Comparison of ENCODE assay signal across 13 cellular contexts in the genomic region with DNA sequence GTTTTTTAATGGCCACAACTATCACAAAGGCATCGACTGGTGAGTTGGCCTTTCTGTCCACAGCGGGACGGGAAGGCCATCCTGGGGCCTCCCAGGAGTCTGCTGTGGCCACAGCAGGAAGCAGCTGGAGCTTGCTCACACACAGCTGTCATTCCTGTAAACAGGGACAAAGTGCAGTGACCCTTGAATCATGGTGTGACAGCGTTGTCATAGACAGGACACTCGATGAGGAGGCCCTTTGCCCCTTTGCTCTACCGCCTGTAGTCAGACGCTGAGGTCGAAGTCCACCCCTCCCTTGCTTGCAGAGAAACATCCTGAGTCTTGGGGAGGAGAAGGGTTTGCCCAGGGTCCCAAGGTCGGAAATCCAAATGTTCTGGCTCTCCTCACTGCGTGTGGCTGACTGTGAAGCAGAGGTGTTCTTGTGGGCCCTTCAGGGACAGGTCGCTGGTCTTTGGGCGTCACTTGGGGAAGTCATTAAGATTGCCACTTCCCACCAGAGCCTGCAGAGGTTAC. TPM values are rescaled to one million over a fixed set of nuclear protein-coding genes. Genes with fewer than 3 reads are reported as not detected.
A peak's percentile ranks its signal among the peaks of the same experiment; 100 is the strongest.
DNase-seq lines count a peak whose midpoint lies in the region; ATAC-seq and TF ChIP-seq lines count a peak whose summit lies in the region.
"Had no signal": no experiment of that assay in that cellular context is flagged by ENCODE, and none has a peak within 500 bp of the region (broad histone marks: within the 10 kb centered on the region; RNA-seq: fewer than 3 reads in every experiment).

No MANE protein-coding gene starts in this region.

- H3K36me3 ChIP-seq in heart left ventricle: peaks cover 2 to 94% (median 88%) of the 10 kb centered on the region in 9 donors
- H3K36me3 ChIP-seq in right atrium auricular region: peaks cover 76% of the 10 kb centered on the region
- peaks cover 19 to 54% of the 10 kb centered on the region in 2 donors for H3K36me3 ChIP-seq in esophagus (ENCODE audit: control insufficient read depth in 2 of 2, insufficient read depth in 2 of 2, low read length in 1 of 2)
- H3K36me3 ChIP-seq in neural progenitor cell: no peaks in the 10 kb centered on the region
- H3K36me3 ChIP-seq in upper lobe of right lung: peaks cover 71% of the 10 kb centered on the region

- no peak overlapping the region for H2AFZ ChIP-seq in neural progenitor cell (replicated peaks)

- H3K4me1 ChIP-seq in heart left ventricle (peaks cover 0 to 51% (median 21%) of the 10 kb centered on the region in 12 donors), right atrium auricular region (peaks cover 0 to 34% of the 10 kb centered on the region in 2 donors), esophagus (ENCODE audit: control insufficient read depth in 2 of 2, insufficient read depth in 2 of 2, low read length in 1 of 2) (peaks cover 2 to 19% of the 10 kb centered on the region in 2 donors), neural progenitor cell (no peaks in the 10 kb centered on the region), upper lobe of right lung (peaks cover 36% of the 10 kb centered on the region)

- no peaks in the 10 kb centered on the region for H3K9me3 ChIP-seq in heart left ventricle
- H3K9me3 ChIP-seq in right atrium auricular region: no peaks in the 10 kb centered on the region
- H3K9me3 ChIP-seq in esophagus (ENCODE audit: control insufficient read depth in 2 of 2, insufficient read depth in 1 of 2, low read depth in 1 of 2, low read length in 1 of 2): no peaks in the 10 kb centered on the region
- no peaks in the 10 kb centered on the region for H3K9me3 ChIP-seq in neural progenitor cell (ENCODE audit: low read depth)
- H3K9me3 ChIP-seq in upper lobe of right lung: no peaks in the 10 kb centered on the region
- H3K9me3 ChIP-seq: MG63 had no signal

- H3K27me3 Mint-ChIP-seq in neural progenitor cell (ENCODE audit: insufficient read depth, low read depth): peaks cover 2% of the 10 kb centered on the region
- H3K27me3 Mint-ChIP-seq in effector memory CD8-positive, alpha-beta T cell: peaks cover 0 to under 1% of the 10 kb centered on the region in 2 donors
- H3K27me3 Mint-ChIP-seq: activated naive CD8-positive, alpha-beta T cell treated with anti-CD3 and anti-CD28 coated beads, Interleukin-2, amount 10 ng/mL, durations not matched to agents 7 days and 5 days; naive thymus-derived CD4-positive, alpha-beta T cell had no signal

- intact Hi-C loops in heart left ventricle (cut with DNase I): loop anchor here in 8 of 10 donors (2.0 to 10.0 kb wide), 4 partner anchors 56 to 86 kb away; no protein-coding TSS in a partner anchor
- intact Hi-C loops in upper lobe of right lung (cut with DNase I): loop anchor here (5.0 kb wide), 1 partner anchor 86 kb away; no protein-coding TSS in a partner anchor

- DNase-seq in heart left ventricle (no peak), right atrium auricular region (ENCODE audit: low spot score) (no peak), neural progenitor cell (ENCODE audit: low spot score) (no peak), upper lobe of right lung (no peak), GDM1 (lab: John Stamatoyannopoulos, UW) (no peak)
- no peak for DNase-seq in effector memory CD8-positive, alpha-beta T cell
- DNase-seq: activated naive CD8-positive, alpha-beta T cell treated with anti-CD3 and anti-CD28 coated beads, Interleukin-2, amount 10 ng/mL, durations not matched to agents 7 days and 5 days; MG63; naive thymus-derived CD4-positive, alpha-beta T cell had no signal

- H3F3A ChIP-seq in neural progenitor cell (ENCODE audit: low read depth): no peaks in the 10 kb centered on the region

- peak overlapping the region in 7 of 12 donors; percentile 6 to 86 (median 75) for H3K27ac ChIP-seq in heart left ventricle
- peak overlapping the region in 1 of 2 donors; percentile 15 for H3K27ac ChIP-seq in right atrium auricular region
- peak overlapping the region; percentile 89 to 95 for H3K27ac ChIP-seq in esophagus (ENCODE audit: low read depth in 2 of 2, low read length in 1 of 2)
- H3K27ac ChIP-seq in neural progenitor cell: no peak overlapping the region
- peak overlapping the region; percentile 48 for H3K27ac ChIP-seq in upper lobe of right lung
- H3K27ac ChIP-seq: HL-60, VCaP had no signal

- H3K27ac Mint-ChIP-seq in neural progenitor cell: peak overlapping the region; percentile 58
- H3K27ac Mint-ChIP-seq in effector memory CD8-positive, alpha-beta T cell: no peak overlapping the region
- H3K27ac Mint-ChIP-seq: activated naive CD8-positive, alpha-beta T cell treated with anti-CD3 and anti-CD28 coated beads, Interleukin-2, amount 10 ng/mL, durations not matched to agents 7 days and 5 days had no signal

- H3K4me3 ChIP-seq in heart left ventricle: no peak overlapping the region
- no peak overlapping the region for H3K4me3 ChIP-seq in right atrium auricular region
- no peak overlapping the region for H3K4me3 ChIP-seq in esophagus (ENCODE audit: low read depth in 1 of 2, low read length in 2 of 2)
- H3K4me3 ChIP-seq in neural progenitor cell: no peak overlapping the region
- no peak overlapping the region for H3K4me3 ChIP-seq in upper lobe of right lung
- H3K4me3 ChIP-seq: MG63 had no signal

- no peak for TF ChIP-seq POLR2A in heart left ventricle (IDR thresholded peaks at IDR 0.05)

- no peak overlapping the region for H3K4me2 ChIP-seq in neural progenitor cell

- no peaks in the 10 kb centered on the region for H3K9me3 Mint-ChIP-seq in neural progenitor cell
- H3K9me3 Mint-ChIP-seq in effector memory CD8-positive, alpha-beta T cell: no peaks in the 10 kb centered on the region
- H3K9me3 Mint-ChIP-seq: activated naive CD8-positive, alpha-beta T cell treated with anti-CD3 and anti-CD28 coated beads, Interleukin-2, amount 10 ng/mL, durations not matched to agents 7 days and 5 days; naive thymus-derived CD4-positive, alpha-beta T cell had no signal

- H3K36me3 Mint-ChIP-seq in neural progenitor cell: peaks cover 20% of the 10 kb centered on the region
- H3K36me3 Mint-ChIP-seq in effector memory CD8-positive, alpha-beta T cell (ENCODE audit: insufficient read depth): peaks cover 3% of the 10 kb centered on the region
- H3K36me3 Mint-ChIP-seq: activated naive CD8-positive, alpha-beta T cell treated with anti-CD3 and anti-CD28 coated beads, Interleukin-2, amount 10 ng/mL, durations not matched to agents 7 days and 5 days had no signal

- peak in 1 of 4 donors; percentile 26 for ATAC-seq in heart left ventricle
- peak; percentile 43 for ATAC-seq in upper lobe of right lung
- ATAC-seq in HG02571 (IDR thresholded peaks at IDR 0.05; ENCODE audit: unreplicated experiment): no peak
- no peak for ATAC-seq in effector memory CD8-positive, alpha-beta T cell (replicated peaks)
- ATAC-seq: naive thymus-derived CD4-positive, alpha-beta T cell had no signal

- H3K9ac ChIP-seq in neural progenitor cell: no peak overlapping the region

- H4K20me1 ChIP-seq in neural progenitor cell (ENCODE audit: low read depth): no peaks in the 10 kb centered on the region

- 39 to 61% (median 49%) methylated on average over 9 to 12 of the region's 12 CpGs for WGBS in heart left ventricle, 4 donors
- WGBS in esophagus, 2 donors: 58 to 74% methylated on average over 12 of the region's 12 CpGs

- no peak overlapping the region for H3K4me3 Mint-ChIP-seq in neural progenitor cell
- H3K4me3 Mint-ChIP-seq in effector memory CD8-positive, alpha-beta T cell: no peak overlapping the region
- H3K4me3 Mint-ChIP-seq: activated naive CD8-positive, alpha-beta T cell treated with anti-CD3 and anti-CD28 coated beads, Interleukin-2, amount 10 ng/mL, durations not matched to agents 7 days and 5 days; naive thymus-derived CD4-positive, alpha-beta T cell had no signal

- H3K27me3 ChIP-seq in heart left ventricle: no peaks in the 10 kb centered on the region
- no peaks in the 10 kb centered on the region for H3K27me3 ChIP-seq in right atrium auricular region
- H3K27me3 ChIP-seq in esophagus (ENCODE audit: control insufficient read depth in 1 of 2, insufficient read depth in 2 of 2, low read length in 2 of 2): no peaks in the 10 kb centered on the region
- H3K27me3 ChIP-seq in neural progenitor cell: no peaks in the 10 kb centered on the region
- H3K27me3 ChIP-seq in upper lobe of right lung: no peaks in the 10 kb centered on the region
- H3K27me3 ChIP-seq: MG63 had no signal

- H3K4me1 Mint-ChIP-seq in neural progenitor cell: no peaks in the 10 kb centered on the region
- no peaks in the 10 kb centered on the region for H3K4me1 Mint-ChIP-seq in effector memory CD8-positive, alpha-beta T cell (ENCODE audit: low read depth in 2 of 2)
- H3K4me1 Mint-ChIP-seq: activated naive CD8-positive, alpha-beta T cell treated with anti-CD3 and anti-CD28 coated beads, Interleukin-2, amount 10 ng/mL, durations not matched to agents 7 days and 5 days had no signal

- TF ChIP-seq CTCF in heart left ventricle (IDR thresholded peaks at IDR 0.05): no peak
- no peak for TF ChIP-seq CTCF in right atrium auricular region (IDR thresholded peaks at IDR 0.05)
- TF ChIP-seq CTCF in neural progenitor cell (IDR thresholded peaks at IDR 0.05): no peak
- TF ChIP-seq CTCF in upper lobe of right lung (IDR thresholded peaks at IDR 0.05): no peak

- H3K79me2 ChIP-seq in neural progenitor cell (ENCODE audit: low read depth): no peaks in the 10 kb centered on the region

RNA-seq across cellular contexts. Expression of gene NDST1, which starts 35.1 kb away (rescaled TPM):
- total RNA-seq in heart left ventricle (100 to 1,000 TPM in 2 of 9 donors, 10 to 100 TPM in 7; 50.2 to 156 (median 68.5) TPM), right atrium auricular region (10 to 100 TPM; 81.4 to 91.8 TPM), neural progenitor cell (ENCODE audit: low replicate concordance) (22.9 and 45.6 TPM in 2 replicates), upper lobe of right lung (143 TPM)
- polyA plus RNA-seq in heart left ventricle (10 to 100 TPM; 32.1 to 53.5 TPM), esophagus (10 to 100 TPM; 29.9 to 37.3 TPM)
